Comparison of ENCODE assay signal across 22 cellular contexts in the genomic region with DNA sequence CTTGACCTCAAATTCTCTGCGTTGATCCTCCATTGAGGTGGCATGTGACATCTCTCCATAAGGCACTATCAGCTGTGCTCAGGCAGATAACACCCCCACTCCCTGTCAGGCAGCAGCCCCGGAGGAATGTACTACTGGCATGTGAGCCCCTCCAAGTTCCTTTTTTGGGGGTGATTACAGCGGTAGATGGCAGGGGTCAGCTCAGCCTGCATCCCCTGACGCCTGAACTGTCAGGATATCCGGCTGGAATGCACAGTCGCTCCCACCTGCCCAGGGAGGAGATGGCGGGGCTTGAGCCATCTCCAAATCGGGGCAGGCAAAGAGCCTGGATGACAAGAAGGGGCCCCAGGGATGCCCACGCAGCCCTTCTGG. TPM values are rescaled to one million over a fixed set of nuclear protein-coding genes. Genes with fewer than 3 reads are reported as not detected.
DNase-seq lines count a peak whose midpoint lies in the region; ATAC-seq and TF ChIP-seq lines count a peak whose summit lies in the region.
"Had no signal": no experiment of that assay in that cellular context is flagged by ENCODE, and none has a peak within 500 bp of the region (broad histone marks: within the 10 kb centered on the region; RNA-seq: fewer than 3 reads in every experiment).

No MANE protein-coding gene starts in this region.

- ATAC-seq in heart right ventricle (peak; percentile 22 to 57 (median 47)), GM19452 (IDR thresholded peaks at IDR 0.05; ENCODE audit: unreplicated experiment) (no peak)

- H3K9me3 ChIP-seq in WERI-Rb-1 (ENCODE audit: severe bottlenecking), result no peaks in the 10 kb centered on the region
- no peaks in the 10 kb centered on the region for H3K9me3 ChIP-seq in heart right ventricle
- no peaks in the 10 kb centered on the region for H3K9me3 ChIP-seq in neutrophil
- H3K9me3 ChIP-seq: breast epithelium, gastrocnemius medialis, tibial nerve had no signal

- peaks cover 55% of the 10 kb centered on the region for H3K36me3 ChIP-seq in WERI-Rb-1
- H3K36me3 ChIP-seq in heart right ventricle, result peaks cover 0 to 53% (median 27%) of the 10 kb centered on the region in 9 donors
- H3K36me3 ChIP-seq in neutrophil, result peaks cover 61% of the 10 kb centered on the region

- no peaks in the 10 kb centered on the region for H3K9me3 Mint-ChIP-seq in T-helper 2 cell treated with Interferon-gamma antibody and Interleukin-4, amounts not matched to agents 5 μg/mL and 100 μg/mL, for 36 hours
- H3K9me3 Mint-ChIP-seq: activated B cell treated with CpG ODN at 0.5 μM for 24 hours had no signal

- no peak overlapping the region for H3K4me3 Mint-ChIP-seq in T-helper 2 cell treated with Interferon-gamma antibody and Interleukin-4, amounts not matched to agents 5 μg/mL and 100 μg/mL, for 36 hours
- H3K4me3 Mint-ChIP-seq: activated B cell treated with CpG ODN at 0.5 μM for 24 hours, B cell had no signal

- H3K36me3 Mint-ChIP-seq in T-helper 2 cell treated with Interferon-gamma antibody and Interleukin-4, amounts not matched to agents 5 μg/mL and 100 μg/mL, for 36 hours (ENCODE audit: low read depth), result peaks cover 36% of the 10 kb centered on the region

- H3K4me1 ChIP-seq in heart right ventricle (peaks cover 10 to 62% (median 43%) of the 10 kb centered on the region in 9 donors), neutrophil (ENCODE audit: control insufficient read depth in 1 of 2, insufficient read depth in 1 of 2, low read depth in 1 of 2, low read length in 1 of 2) (peaks cover 26 to 29% of the 10 kb centered on the region in 2 experiments)

- TF ChIP-seq CTCF in WERI-Rb-1 (IDR thresholded peaks at IDR 0.05; ENCODE audit: low read depth, low read length) (no peak), heart right ventricle (IDR thresholded peaks at IDR 0.05) (no peak), neutrophil (IDR thresholded peaks at IDR 0.05) (no peak)

- peak overlapping the region; percentile 26 for H3K27ac Mint-ChIP-seq in T-helper 2 cell treated with Interferon-gamma antibody and Interleukin-4, amounts not matched to agents 5 μg/mL and 100 μg/mL, for 36 hours
- H3K27ac Mint-ChIP-seq: activated B cell treated with CpG ODN at 0.5 μM for 24 hours, B cell had no signal

- H3K4me3 ChIP-seq in WERI-Rb-1 (ENCODE audit: low read depth, low read length) (no peak overlapping the region), heart right ventricle (no peak overlapping the region), neutrophil (ENCODE audit: low read depth in 1 of 2, low read length in 1 of 2) (no peak overlapping the region)
- H3K4me3 ChIP-seq: breast epithelium, gastrocnemius medialis, tibial nerve had no signal

- H3K27ac ChIP-seq in WERI-Rb-1, result peak overlapping the region; percentile 26
- H3K27ac ChIP-seq in heart right ventricle, result peak overlapping the region; percentile 63 to 95 (median 87)
- peak overlapping the region; percentile 87 for H3K27ac ChIP-seq in neutrophil
- H3K27ac ChIP-seq: 22Rv1, breast epithelium, tibial nerve had no signal

- no peaks in the 10 kb centered on the region for H3K27me3 Mint-ChIP-seq in T-helper 2 cell treated with Interferon-gamma antibody and Interleukin-4, amounts not matched to agents 5 μg/mL and 100 μg/mL, for 36 hours (ENCODE audit: low read depth)
- H3K27me3 Mint-ChIP-seq: activated B cell treated with CpG ODN at 0.5 μM for 24 hours, B cell had no signal

- WGBS in heart right ventricle, 2 donors, result 35 to 48% methylated on average over 9 of the region's 9 CpGs

- intact Hi-C loops in heart right ventricle (cut with DNase I), result loop anchor here in 7 of 10 donors (5.0 to 10.0 kb wide), 3 partner anchors 42 to 102 kb away; a partner anchor contains a TSS

- H3K4me1 Mint-ChIP-seq in T-helper 2 cell treated with Interferon-gamma antibody and Interleukin-4, amounts not matched to agents 5 μg/mL and 100 μg/mL, for 36 hours (ENCODE audit: low read depth), result peaks cover 31% of the 10 kb centered on the region

- H3K27me3 ChIP-seq in WERI-Rb-1 (ENCODE audit: insufficient read depth, low read depth, severe bottlenecking), result no peaks in the 10 kb centered on the region
- H3K27me3 ChIP-seq in heart right ventricle, result no peaks in the 10 kb centered on the region
- H3K27me3 ChIP-seq in neutrophil, result no peaks in the 10 kb centered on the region
- H3K27me3 ChIP-seq: breast epithelium, gastrocnemius medialis had no signal

- DNase-seq in T-helper 2 cell treated with Interferon-gamma antibody and Interleukin-4, amounts not matched to agents 5 μg/mL and 100 μg/mL, for 36 hours (ENCODE audit: low spot score), result no peak
- DNase-seq in T-helper 2 cell (no peak), WERI-Rb-1 (no peak), heart right ventricle (no peak), NCI-H345 (lab: John Stamatoyannopoulos, UW) (no peak)
- DNase-seq in stimulated activated naive CD4-positive, alpha-beta T cell (lab: John Stamatoyannopoulos, UW), result no peak
- DNase-seq: activated B cell treated with CpG ODN at 0.5 μM for 24 hours; gastrocnemius medialis; GOT3; Kasumi-1; NCI-H1092; NCI-H2081; NCI-H510A treated with DMSO at 0.1 percent for 48 hours; occipital lobe; retina; stimulated activated naive CD4-positive, alpha-beta T cell treated with Interleukin-2 at 50 U/mL for 16 hours had no signal

RNA-seq across cellular contexts. Expression of a gene that starts 40.8 kb away (rescaled TPM):
- total RNA-seq in heart right ventricle, result 10 to 100 TPM; 21.0 to 53.1 (median 32.3) TPM
- polyA plus RNA-seq in heart right ventricle, result 10 to 100 TPM in 1 of 2 donors, 1 to 10 TPM in 1; 7.0 to 27.3 TPM

RNA-seq across cellular contexts. Expression of a gene that starts 54.1 kb away (rescaled TPM):
- total RNA-seq in heart right ventricle, result 100 to 1,000 TPM in 5 of 10 donors, 10 to 100 TPM in 5; 76.1 to 140 (median 102) TPM
- 100 to 1,000 TPM in 1 of 2 donors, 10 to 100 TPM in 1; 42.6 to 129 TPM for polyA plus RNA-seq in heart right ventricle

Comparison
In these comparisons a context has a peak if more than half of its experiments do, and no peak if none do; other contexts are left out.
1. H3K27ac ChIP-seq: peak in every context shown above with its lines; median percentile 87 in heart right ventricle; 87 in neutrophil; 26 in WERI-Rb-1.